In the genomic region with DNA sequence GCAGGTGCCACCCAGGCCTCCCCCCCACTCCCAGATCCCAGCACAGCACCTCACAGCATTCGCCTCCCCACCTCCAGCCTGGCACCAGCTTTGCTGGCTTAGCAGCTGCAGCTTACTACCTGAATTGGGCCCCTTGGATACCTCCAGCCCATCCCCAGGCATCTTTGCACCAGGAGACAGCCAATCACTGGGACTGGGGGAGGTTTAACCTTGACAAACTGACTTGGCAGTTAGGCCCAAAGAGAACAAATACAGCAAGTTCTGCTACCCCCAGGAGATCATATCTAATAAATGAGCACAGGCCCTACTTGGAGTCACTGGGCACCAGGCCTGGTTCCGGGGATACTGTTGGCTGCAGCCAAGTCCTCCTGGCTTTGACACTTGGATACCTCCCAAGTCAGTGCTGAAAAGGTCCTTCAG, we compare ENCODE assay signal across 17 cellular contexts. TPM values are rescaled to one million over a fixed set of nuclear protein-coding genes. Genes with fewer than 3 reads are reported as not detected.
DNase-seq lines count a peak whose midpoint lies in the region; ATAC-seq and TF ChIP-seq lines count a peak whose summit lies in the region.
"Had no signal": no experiment of that assay in that cellular context is flagged by ENCODE, and none has a peak within 500 bp of the region (broad histone marks: within the 10 kb centered on the region; RNA-seq: fewer than 3 reads in every experiment).

No MANE protein-coding gene starts in this region.

- H3K27me3 ChIP-seq in heart left ventricle (no peaks in the 10 kb centered on the region), parathyroid adenoma (ENCODE audit: control insufficient read depth, insufficient read depth, low read length) (no peaks in the 10 kb centered on the region), aorta (ENCODE audit: control insufficient read depth in 1 of 2, insufficient read depth in 2 of 2, low read length in 1 of 2) (no peaks in the 10 kb centered on the region), WERI-Rb-1 (ENCODE audit: insufficient read depth, low read depth, severe bottlenecking) (no peaks in the 10 kb centered on the region)

- ATAC-seq in Right ventricle myocardium superior (ENCODE audit: poor library complexity) = peak; percentile 89
- peak; percentile 85 to 87 (median 87) for ATAC-seq in heart left ventricle
- ATAC-seq in aorta (ENCODE audit: low FRiP score) = peak; percentile 49
- ATAC-seq in HG02885 (IDR thresholded peaks at IDR 0.05; ENCODE audit: poor library complexity, unreplicated experiment) = no peak
- ATAC-seq: CD8-positive, alpha-beta T cell; K562 had no signal

- H3K36me3 ChIP-seq in heart left ventricle (peaks cover 0 to 57% (median 41%) of the 10 kb centered on the region in 9 donors), parathyroid adenoma (ENCODE audit: control insufficient read depth, insufficient read depth, low read length) (no peaks in the 10 kb centered on the region), aorta (ENCODE audit: control insufficient read depth in 1 of 2, insufficient read depth in 2 of 2, low read length in 1 of 2) (peaks cover 0 to 3% of the 10 kb centered on the region in 2 donors), WERI-Rb-1 (peaks cover 46% of the 10 kb centered on the region)

- H3K4me1 ChIP-seq in heart left ventricle = peaks cover 0 to 27% (median 6%) of the 10 kb centered on the region in 12 donors
- H3K4me1 ChIP-seq in parathyroid adenoma = peaks cover 87% of the 10 kb centered on the region
- no peaks in the 10 kb centered on the region for H3K4me1 ChIP-seq in aorta (ENCODE audit: control insufficient read depth in 1 of 2, insufficient read depth in 2 of 2, low read length in 2 of 2)

- peaks cover 0 to 2% (median 0%) of the 10 kb centered on the region in 12 donors for H3K9me3 ChIP-seq in heart left ventricle
- no peaks in the 10 kb centered on the region for H3K9me3 ChIP-seq in parathyroid adenoma (ENCODE audit: control insufficient read depth, low read length)
- no peaks in the 10 kb centered on the region for H3K9me3 ChIP-seq in aorta (ENCODE audit: control insufficient read depth, low read length)
- no peaks in the 10 kb centered on the region for H3K9me3 ChIP-seq in WERI-Rb-1 (ENCODE audit: severe bottlenecking)

- no peak overlapping the region for H3K4me3 ChIP-seq in heart left ventricle
- peak overlapping the region; percentile 11 for H3K4me3 ChIP-seq in parathyroid adenoma (ENCODE audit: low read depth, low read length)
- no peak overlapping the region for H3K4me3 ChIP-seq in aorta (ENCODE audit: low read length in 2 of 2)
- no peak overlapping the region for H3K4me3 ChIP-seq in WERI-Rb-1 (ENCODE audit: low read depth, low read length)
- H3K4me3 ChIP-seq: K562, lung had no signal

- H3K9ac ChIP-seq in parathyroid adenoma = peak overlapping the region; percentile 32

- peak overlapping the region; percentile 61 for H3K4me2 ChIP-seq in parathyroid adenoma (ENCODE audit: low read length)

- TF ChIP-seq POLR2A in heart left ventricle (IDR thresholded peaks at IDR 0.05) = no peak

- intact Hi-C loops in Right ventricle myocardium superior (cut with DNase I) (no loop called here), cardiac septum (cut with DNase I) (no loop called here), heart left ventricle (cut with DNase I) (no loop called here), aorta (cut with DNase I) (no loop called here)

- 0 to 54% (median 42%) methylated on average over 1 to 2 of the region's 2 CpGs for WGBS in heart left ventricle, 4 donors
- WGBS in aorta, 2 donors = 21 to 22% methylated on average over 2 of the region's 2 CpGs

- TF ChIP-seq CTCF in heart left ventricle (IDR thresholded peaks at IDR 0.05) (no peak), parathyroid adenoma (IDR thresholded peaks at IDR 0.05) (no peak), WERI-Rb-1 (IDR thresholded peaks at IDR 0.05; ENCODE audit: low read depth, low read length) (no peak)

- H3K79me2 ChIP-seq in parathyroid adenoma = peaks cover 1% of the 10 kb centered on the region

- DNase-seq in Right ventricle myocardium superior (peak; percentile 76), cardiac septum (ENCODE audit: low spot score) (no peak), heart left ventricle (peak in 4 of 5 donors; percentile 42 to 67 (median 55)), aorta (no peak), WERI-Rb-1 (no peak), SIG-M5 (lab: John Stamatoyannopoulos, UW) (no peak)
- DNase-seq: CD8-positive, alpha-beta T cell; foreskin melanocyte; naive B cell; NCI-H1105; NCI-H2171; RPMI8226 had no signal

- no peak overlapping the region for H2AFZ ChIP-seq in parathyroid adenoma

- H3K27ac ChIP-seq in heart left ventricle (peak overlapping the region in 6 of 12 donors; percentile 10 to 52 (median 30)), parathyroid adenoma (peak overlapping the region; percentile 100), aorta (ENCODE audit: low read depth in 1 of 2, low read length in 2 of 2) (no peak overlapping the region), WERI-Rb-1 (no peak overlapping the region)

RNA-seq across cellular contexts. Expression of a gene that starts 8.8 kb away (rescaled TPM):
- total RNA-seq in Right ventricle myocardium superior (11.1 TPM), cardiac septum (7.9 TPM), heart left ventricle (10 to 100 TPM in 1 of 9 donors, 1 to 10 TPM in 8; 5.2 to 10.7 (median 7.3) TPM), aorta (1 to 10 TPM; 5.6 to 8.6 TPM)
- polyA plus RNA-seq in heart left ventricle (10 to 100 TPM in 1 of 2 donors, 1 to 10 TPM in 1; 8.8 to 15.2 TPM), aorta (10 to 100 TPM; 15.1 to 15.8 TPM)

RNA-seq across cellular contexts. Expression of a gene that starts 24.9 kb away (rescaled TPM):
- total RNA-seq in Right ventricle myocardium superior (not detected), cardiac septum (not detected), heart left ventricle (not detected), aorta (not detected)
- polyA plus RNA-seq in heart left ventricle (not detected), aorta (under 1 TPM in 1 of 2 donors, not detected in 1; 0.13 TPM)
- total RNA-seq: CD8-positive, alpha-beta T cell; pulmonary artery endothelial cell had no signal
- polyA plus RNA-seq: K562 had no signal

Comparison
In these comparisons a context has a peak if more than half of its experiments do, and no peak if none do; other contexts are left out.
1. DNase-seq: peak in Right ventricle myocardium superior (single experiment) and heart left ventricle (4 of 5); none in cardiac septum (single experiment), aorta (0 of 2), WERI-Rb-1 (single experiment) and SIG-M5 (single experiment).